Comparison of ENCODE assay signal across 18 cellular contexts in the genomic region with DNA sequence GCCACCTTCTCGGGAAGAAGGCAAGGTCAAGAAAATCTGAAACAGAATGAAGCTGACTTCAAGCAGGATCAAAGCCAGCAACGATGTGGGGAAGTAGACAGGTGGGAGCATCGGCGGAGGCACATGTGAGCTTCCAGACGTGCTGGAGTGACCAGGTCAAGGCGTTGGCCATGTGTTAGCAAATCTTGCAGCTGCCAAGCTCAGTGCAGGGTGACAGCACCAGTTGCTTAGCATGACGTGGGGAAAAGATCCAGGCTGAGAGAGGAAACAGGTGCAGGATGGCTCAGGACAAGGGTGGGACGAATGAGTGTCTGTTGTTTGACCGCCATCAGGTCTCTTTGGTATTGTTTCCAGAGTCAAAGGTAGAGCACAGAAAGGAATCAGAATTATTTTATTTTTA.
DNase-seq lines count a peak whose midpoint lies in the region; ATAC-seq, FAIRE-seq and TF ChIP-seq lines count a peak whose summit lies in the region.
"Had no signal": no experiment of that assay in that cellular context is flagged by ENCODE, and none has a peak within 500 bp of the region (broad histone marks: within the 10 kb centered on the region; RNA-seq: fewer than 3 reads in every experiment).

No MANE protein-coding gene starts in this region.

- H3K4me1 ChIP-seq in GM23338 (ENCODE audit: insufficient read depth) (peaks cover 14% of the 10 kb centered on the region; the same call in 1 of the 2 replicates), IMR-90 (ENCODE audit: control insufficient read depth, insufficient read depth, low read length) (no peaks in the 10 kb centered on the region), K562 (replicated peaks in 1 of 2; ENCODE audit: control insufficient read depth in 2 of 2, insufficient read depth in 2 of 2, low read length in 2 of 2) (no peaks in the 10 kb centered on the region; a peak in 1 of 5 replicates), psoas muscle (no peaks in the 10 kb centered on the region)

- peak overlapping the region; percentile 20; the same call in 1 of the 2 replicates for H3K27ac Mint-ChIP-seq in GM23338
- peak overlapping the region; percentile 15 to 70 (median 31) for H3K27ac Mint-ChIP-seq in nephron
- H3K27ac Mint-ChIP-seq: B cell; CD4-positive, alpha-beta T cell; HFFc6 had no signal

- H3K79me2 ChIP-seq in GM23338 (replicated peaks; ENCODE audit: insufficient read depth) (no peaks in the 10 kb centered on the region), K562 (ENCODE audit: control insufficient read depth, insufficient read depth, low read length) (no peaks in the 10 kb centered on the region)

- H3K4me1 Mint-ChIP-seq in GM23338 = peaks cover 17% of the 10 kb centered on the region
- H3K4me1 Mint-ChIP-seq in nephron = peaks cover 36% of the 10 kb centered on the region
- H3K4me1 Mint-ChIP-seq: B cell had no signal

- no peak overlapping the region for H3K14ac ChIP-seq in IMR-90 (replicated peaks; ENCODE audit: low read depth, low read length)

- H3K9me1 ChIP-seq in IMR-90 (ENCODE audit: insufficient read depth, low read length) = no peaks in the 10 kb centered on the region
- H3K9me1 ChIP-seq in K562 (ENCODE audit: control insufficient read depth, insufficient read depth, low read length) = no peaks in the 10 kb centered on the region

- no peak overlapping the region for H4K8ac ChIP-seq in IMR-90 (ENCODE audit: low read depth in 2 of 2, low read length in 2 of 2)

- H3K79me1 ChIP-seq in IMR-90 (ENCODE audit: low read depth in 1 of 2, low read length in 2 of 2) = no peaks in the 10 kb centered on the region

- H3K36me3 ChIP-seq in GM23338 (ENCODE audit: insufficient read depth) = no peaks in the 10 kb centered on the region
- no peaks in the 10 kb centered on the region for H3K36me3 ChIP-seq in IMR-90 (ENCODE audit: control insufficient read depth, insufficient read depth, low read length)
- no peaks in the 10 kb centered on the region for H3K36me3 ChIP-seq in K562 (ENCODE audit: control insufficient read depth, insufficient read depth, low read length)
- no peaks in the 10 kb centered on the region for H3K36me3 ChIP-seq in psoas muscle (ENCODE audit: insufficient read depth in 1 of 2, low read depth in 1 of 2)

- no peaks in the 10 kb centered on the region for H3K9me3 Mint-ChIP-seq in GM23338
- H3K9me3 Mint-ChIP-seq in nephron = no peaks in the 10 kb centered on the region
- H3K9me3 Mint-ChIP-seq: CD4-positive, alpha-beta T cell had no signal

- 0 out of 2 replicates have a peak, but pooled peaks cover 6% of the 10 kb centered on the region for H3K9me2 ChIP-seq in GM23338 (ENCODE audit: insufficient read depth)

- in situ Hi-C loops in IMR-90 (cut with MboI; ENCODE audit: low sequenced_read_pairs) = no loop called here
- in situ Hi-C loops in K562 (cut with MboI) = no loop called here

- no peak for TF ChIP-seq POLR2A in IMR-90 (IDR thresholded peaks at IDR 0.05; ENCODE audit: low read depth, low read length)
- TF ChIP-seq POLR2A in K562 (conservative IDR thresholded peaks at IDR 0.05) = no peak

- H3K4me3 ChIP-seq in GM23338 = no peak overlapping the region
- no peak overlapping the region for H3K4me3 ChIP-seq in IMR-90 (ENCODE audit: insufficient read depth, low read depth, low read length)
- no peak overlapping the region for H3K4me3 ChIP-seq in K562
- no peak overlapping the region for H3K4me3 ChIP-seq in psoas muscle
- H3K4me3 ChIP-seq: GM12878 had no signal

- H3K9ac ChIP-seq in IMR-90 (ENCODE audit: low read depth, low read length) (no peak overlapping the region), K562 (ENCODE audit: insufficient read depth in 1 of 2, low read depth in 2 of 2, low read length in 2 of 2) (no peak overlapping the region)

- H2BK5ac ChIP-seq in IMR-90 (ENCODE audit: low read depth, low read length, poor library complexity, severe bottlenecking) = no peak overlapping the region

- H2BK15ac ChIP-seq in IMR-90 (ENCODE audit: low read depth, low read length) = no peak overlapping the region

- TF ChIP-seq RAD21 in IMR-90 (IDR thresholded peaks at IDR 0.05; ENCODE audit: low read length) (no peak), K562 (CRISPR knock-in tag; conservative IDR thresholded peaks at IDR 0.05 in 1 of 2, IDR thresholded peaks at IDR 0.05 in 1 of 2) (no peak)

- TF ChIP-seq EP300 in K562 (IDR thresholded peaks at IDR 0.05; ENCODE audit: low read length) = no peak

- DNase-seq in GM23338 (ENCODE audit: low spot score) = no peak
- DNase-seq in IMR-90 = no peak
- DNase-seq in K562 (ENCODE audit: extremely low read depth in 1 of 4, low spot score in 3 of 4) = no peak
- no peak for DNase-seq in stimulated activated CD4-positive, alpha-beta T cell treated with anti-CD3 and anti-CD28 coated beads, Interleukin-2, amount 100 ng/mL, for 24 hours
- no peak for DNase-seq in psoas muscle
- DNase-seq: C1 segment of cervical spinal cord; CD4-positive, alpha-beta T cell; DMS79; GOT3; HCEC 1CT; HFFc6 had no signal

- no peak overlapping the region for H2AK5ac ChIP-seq in IMR-90 (ENCODE audit: low read depth, low read length)

- CTCF ChIA-PET in IMR-90 (lab: Yijun Ruan, JAX) (no interaction called here), K562 (lab: Yijun Ruan, JAX; ENCODE audit: low intra/inter-chr PET ratio) (no interaction called here)

- intact Hi-C loops in IMR-90 (cut with micrococcal nuclease) = no loop called here
- intact Hi-C loops in K562 (cut with micrococcal nuclease) = no loop called here
- intact Hi-C loops in psoas muscle (cut with DNase I) = no loop called here

- POLR2A ChIA-PET in IMR-90 (lab: Charles Lee; ENCODE audit: unreplicated experiment) = no interaction called here
- POLR2A ChIA-PET in K562 (lab: Yijun Ruan, JAX) = no interaction called here

- H3K4me2 ChIP-seq in GM23338 (no peak overlapping the region), IMR-90 (ENCODE audit: low read depth, low read length) (no peak overlapping the region), K562 (ENCODE audit: insufficient read depth, low read length) (no peak overlapping the region)

- H3K4me3 Mint-ChIP-seq in GM23338 = no peak overlapping the region
- H3K4me3 Mint-ChIP-seq in nephron = peak overlapping the region in 1 of 3 experiments; percentile 48
- H3K4me3 Mint-ChIP-seq: B cell; CD4-positive, alpha-beta T cell; HFFc6 had no signal

- no peak overlapping the region for H2BK120ac ChIP-seq in IMR-90 (ENCODE audit: low read depth, low read length)

- TF ChIP-seq CTCF in GM23338 (conservative IDR thresholded peaks at IDR 0.05; ENCODE audit: low read depth in 2 of 2) = no peak
- no peak for TF ChIP-seq CTCF in IMR-90 (conservative IDR thresholded peaks at IDR 0.05; ENCODE audit: low read depth, low read length)
- no peak for TF ChIP-seq CTCF in K562 (IDR thresholded peaks at IDR 0.05 in 2 of 3, conservative IDR thresholded peaks at IDR 0.05 in 1 of 3; ENCODE audit: insufficient read depth in 2 of 3, low read depth in 1 of 3, low read length in 3 of 3)
- no peak for TF ChIP-seq CTCF in nephron (IDR thresholded peaks at IDR 0.05; ENCODE audit: unreplicated experiment in 3 of 3)
- TF ChIP-seq CTCF in psoas muscle (IDR thresholded peaks at IDR 0.05) = no peak

- H3K18ac ChIP-seq in IMR-90 (ENCODE audit: low read depth, low read length) = no peak overlapping the region

- no peaks in the 10 kb centered on the region for H3F3A ChIP-seq in GM23338 (replicated peaks; ENCODE audit: low read depth)

- H4K5ac ChIP-seq in IMR-90 (ENCODE audit: low read depth, low read length) = no peak overlapping the region

- H3K36me3 Mint-ChIP-seq in GM23338 (ENCODE audit: low read depth) (no peaks in the 10 kb centered on the region), nephron (ENCODE audit: low read depth) (no peaks in the 10 kb centered on the region)

- ATAC-seq in GM23338 (no peak), IMR-90 (ENCODE audit: low read depth) (no peak), K562 (no peak), GM21723 (IDR thresholded peaks at IDR 0.05; ENCODE audit: unreplicated experiment) (no peak), psoas muscle (no peak)
- ATAC-seq: GM12878 had no signal

- no peak overlapping the region for H3K4ac ChIP-seq in IMR-90 (ENCODE audit: low read depth, low read length)

- 23% methylated on average over 4 of the region's 9 CpGs; no CpG with 5 or more reads in 1 of the 2 experiments for WGBS in IMR-90 (ENCODE audit: extremely low coverage in 2 of 2, insufficient read length in 1 of 2), 2 experiments
- WGBS in K562 (ENCODE audit: insufficient coverage, low coverage, missing lambda C conversion rate) = 10% methylated on average over 6 of the region's 9 CpGs
- 19 to 26% (median 24%) methylated on average over 9 of the region's 9 CpGs for WGBS in psoas muscle, 3 donors

- no peaks in the 10 kb centered on the region for H3K27me3 ChIP-seq in GM23338 (ENCODE audit: insufficient read depth)
- no peaks in the 10 kb centered on the region; the same call in 1 of the 2 replicates for H3K27me3 ChIP-seq in IMR-90 (ENCODE audit: control insufficient read depth, insufficient read depth, low read length)
- H3K27me3 ChIP-seq in K562 (ENCODE audit: control insufficient read depth in 2 of 2, insufficient read depth in 2 of 2, low read length in 2 of 2) = no peaks in the 10 kb centered on the region
- no peaks in the 10 kb centered on the region for H3K27me3 ChIP-seq in psoas muscle (ENCODE audit: insufficient read depth in 3 of 3, low read length in 2 of 3)

- H2BK20ac ChIP-seq in IMR-90 (ENCODE audit: low read depth, low read length) = no peak overlapping the region

- FAIRE-seq in K562 (lab: Jason Lieb, UNC) = no peak
- FAIRE-seq: A204.1, GM12878, GM18507 had no signal

- no peak overlapping the region for H2AFZ ChIP-seq in GM23338
- peak overlapping the region; percentile 58 for H2AFZ ChIP-seq in IMR-90 (replicated peaks; ENCODE audit: low read length, poor library complexity)
- peak overlapping the region; percentile 39; the same call in 1 of the 2 replicates for H2AFZ ChIP-seq in K562 (ENCODE audit: low read depth, low read length)

- no peak overlapping the region for H4K91ac ChIP-seq in IMR-90 (ENCODE audit: insufficient read depth, low read depth, low read length)

- no peak overlapping the region for H3K56ac ChIP-seq in IMR-90 (ENCODE audit: extremely low read depth, insufficient read depth, low read length)

- H3K27me3 Mint-ChIP-seq in GM23338 (ENCODE audit: insufficient read depth, low read depth, poor library complexity) (no peaks in the 10 kb centered on the region), nephron (ENCODE audit: low read depth) (no peaks in the 10 kb centered on the region)
- H3K27me3 Mint-ChIP-seq: B cell had no signal

- no TSS peak for BruUV-seq in IMR-90 (replicated peaks; lab: Mats Ljungman, UMichigan)
- no TSS peak for BruUV-seq in K562 (replicated peaks; lab: Mats Ljungman, UMichigan)

- H4K20me1 ChIP-seq in GM23338 (replicated peaks; ENCODE audit: insufficient read depth) (no peaks in the 10 kb centered on the region), IMR-90 (ENCODE audit: insufficient read depth, low read length) (no peaks in the 10 kb centered on the region), K562 (replicated peaks; ENCODE audit: control insufficient read depth, insufficient read depth, low read length) (no peaks in the 10 kb centered on the region)

- no peak overlapping the region for H2AK9ac ChIP-seq in IMR-90 (replicated peaks; ENCODE audit: low read depth, low read length, poor library complexity)

- dilution Hi-C loops in IMR-90 (cut with HindIII; ENCODE audit: low sequenced_read_pairs, unreplicated experiment) = no loop called here

- H3K23ac ChIP-seq in IMR-90 (ENCODE audit: low read depth, low read length) = no peak overlapping the region

- H3K27ac ChIP-seq in GM23338 (ENCODE audit: low read depth) = no peak overlapping the region
- no peak overlapping the region for H3K27ac ChIP-seq in IMR-90 (ENCODE audit: insufficient read depth, low read length)
- no peak overlapping the region for H3K27ac ChIP-seq in K562 (ENCODE audit: extremely low read depth, low read depth, low read length)
- no peak overlapping the region for H3K27ac ChIP-seq in psoas muscle
- H3K27ac ChIP-seq: HL-60 had no signal

- H3K9me3 ChIP-seq in IMR-90 (ENCODE audit: control insufficient read depth, insufficient read depth, low read length) = no peaks in the 10 kb centered on the region
- no peaks in the 10 kb centered on the region for H3K9me3 ChIP-seq in K562 (replicated peaks; ENCODE audit: control insufficient read depth, insufficient read depth, low read depth, low read length)
- no peaks in the 10 kb centered on the region for H3K9me3 ChIP-seq in psoas muscle
